ENCODE assay signal across 33 cellular contexts in genomic region chr20:47700327-47700726, GRCh38.
"Had no signal": no experiment of that assay in that cellular context is flagged by ENCODE, and none has a peak within 500 bp of the region (broad histone marks: within the 10 kb centered on the region; RNA-seq: fewer than 3 reads in every experiment).

No MANE protein-coding gene starts in this region.

- DNase-seq: activated CD4-positive, alpha-beta memory T cell treated with anti-CD3 and anti-CD28 coated beads for 36 hours; activated CD4-positive, alpha-beta T cell treated with anti-CD3 and anti-CD28 coated beads for 36 hours; activated CD4-positive, alpha-beta T cell treated with anti-CD3 and anti-CD28 coated beads, Interleukin-2, amount 10 ng/mL, durations not matched to agents 24 days and 14 days; activated CD4-positive, CD25-positive, alpha-beta regulatory T cell; activated CD4-positive, CD25-positive, alpha-beta regulatory T cell treated with anti-CD3 and anti-CD28 coated beads, Interleukin-2, amount 50 U/mL, for 72 hours; activated CD8-positive, alpha-beta memory T cell treated with anti-CD3 and anti-CD28 coated beads, Interleukin-2, amount 10 ng/mL, durations not matched to agents 7 days and 5 days; activated CD8-positive, alpha-beta memory T cell treated with anti-CD3 and anti-CD28 coated beads, Interleukin-2, amount 50 U/mL, for 4 hours; activated CD8-positive, alpha-beta T cell treated with anti-CD3 and anti-CD28 coated beads, Interleukin-2, amount 10 ng/mL, durations not matched to agents 7 days and 5 days; activated effector memory CD4-positive, alpha-beta T cell treated with anti-CD3 and anti-CD28 coated beads, Interleukin-2, amount 50 U/mL, for 16 hours; activated naive CD4-positive, alpha-beta T cell treated with anti-CD3 and anti-CD28 coated beads for 36 hours; activated naive CD8-positive, alpha-beta T cell treated with anti-CD3 and anti-CD28 coated beads for 36 hours; activated naive CD8-positive, alpha-beta T cell treated with anti-CD3 and anti-CD28 coated beads, Interleukin-2, amount 50 U/mL, for 24 hours; activated T-cell treated with anti-CD3 and anti-CD28 coated beads, Interleukin-2, amount 50 U/mL, for 1 hour; activated T-cell treated with anti-CD3 and anti-CD28 coated beads, Interleukin-2, amount 50 U/mL, for 48 hours; adrenal gland; amygdala; aorta; body of pancreas; caudate nucleus; cortex of kidney; dermis blood vessel endothelial cell; effector CD4-positive, alpha-beta T cell; effector memory CD8-positive, alpha-beta T cell; erythroblast; foreskin keratinocyte; gastrocnemius medialis; glutamatergic neuron had no signal

- H3K4me3 Mint-ChIP-seq: activated CD4-positive, alpha-beta memory T cell treated with anti-CD3 and anti-CD28 coated beads for 36 hours; activated CD4-positive, alpha-beta T cell treated with anti-CD3 and anti-CD28 coated beads for 36 hours; activated CD4-positive, alpha-beta T cell treated with anti-CD3 and anti-CD28 coated beads, Interleukin-2, amount 10 ng/mL, durations not matched to agents 24 days and 14 days; activated CD8-positive, alpha-beta memory T cell treated with anti-CD3 and anti-CD28 coated beads, Interleukin-2, amount 10 ng/mL, durations not matched to agents 7 days and 5 days; activated CD8-positive, alpha-beta T cell treated with anti-CD3 and anti-CD28 coated beads, Interleukin-2, amount 10 ng/mL, durations not matched to agents 7 days and 5 days; activated naive CD4-positive, alpha-beta T cell treated with anti-CD3 and anti-CD28 coated beads for 36 hours; activated naive CD4-positive, alpha-beta T cell treated with anti-CD3 and anti-CD28 coated beads, Interleukin-2, amount 50 U/mL, for 24 hours; activated naive CD8-positive, alpha-beta T cell treated with anti-CD3 and anti-CD28 coated beads for 36 hours; activated naive CD8-positive, alpha-beta T cell treated with anti-CD3 and anti-CD28 coated beads, Interleukin-2, amount 50 U/mL, for 24 hours; activated T-helper 1 cell treated with anti-CD3 and anti-CD28 coated beads, Interleukin-12 subunit alpha, Interleukin-12 subunit beta, Interleukin-2, Interleukin-4 antibody, amounts not matched to agents 30 ng/mL and 10 ng/mL and 1 ng/mL, durations not matched to agents 14 hours and 24 hours and 36 hours; effector memory CD8-positive, alpha-beta T cell had no signal

- FAIRE-seq: colon had no signal

- H3K27ac Mint-ChIP-seq: activated CD4-positive, alpha-beta memory T cell treated with anti-CD3 and anti-CD28 coated beads for 36 hours; activated CD4-positive, alpha-beta T cell treated with anti-CD3 and anti-CD28 coated beads for 36 hours; activated CD4-positive, alpha-beta T cell treated with anti-CD3 and anti-CD28 coated beads, Interleukin-2, amount 10 ng/mL, durations not matched to agents 24 days and 14 days; activated CD8-positive, alpha-beta memory T cell treated with anti-CD3 and anti-CD28 coated beads, Interleukin-2, amount 10 ng/mL, durations not matched to agents 7 days and 5 days; activated CD8-positive, alpha-beta T cell treated with anti-CD3 and anti-CD28 coated beads, Interleukin-2, amount 10 ng/mL, durations not matched to agents 7 days and 5 days; activated naive CD4-positive, alpha-beta T cell treated with anti-CD3 and anti-CD28 coated beads for 36 hours; activated naive CD4-positive, alpha-beta T cell treated with anti-CD3 and anti-CD28 coated beads, Interleukin-2, amount 50 U/mL, for 24 hours; activated naive CD8-positive, alpha-beta T cell treated with anti-CD3 and anti-CD28 coated beads for 36 hours; activated naive CD8-positive, alpha-beta T cell treated with anti-CD3 and anti-CD28 coated beads, Interleukin-2, amount 50 U/mL, for 24 hours; activated T-helper 1 cell treated with anti-CD3 and anti-CD28 coated beads, Interleukin-12 subunit alpha, Interleukin-12 subunit beta, Interleukin-2, Interleukin-4 antibody, amounts not matched to agents 30 ng/mL and 10 ng/mL and 1 ng/mL, durations not matched to agents 14 hours and 24 hours and 36 hours; activated T-helper 2 cell treated with anti-CD3 and anti-CD28 coated beads, Interferon-gamma antibody, Interleukin-2, Interleukin-4, amounts not matched to agents 10 μg/mL and 5 μg/mL and 100 μg/mL, durations not matched to agents 14 hours and 24 hours and 36 hours; effector memory CD8-positive, alpha-beta T cell had no signal

- H3K36me3 ChIP-seq: adrenal gland, gastrocnemius medialis had no signal

- H3K9me3 Mint-ChIP-seq: activated CD4-positive, alpha-beta T cell treated with anti-CD3 and anti-CD28 coated beads, Interleukin-2, amount 10 ng/mL, durations not matched to agents 24 days and 14 days; activated naive CD4-positive, alpha-beta T cell treated with anti-CD3 and anti-CD28 coated beads for 36 hours; activated naive CD4-positive, alpha-beta T cell treated with anti-CD3 and anti-CD28 coated beads, Interleukin-2, amount 50 U/mL, for 24 hours; activated naive CD8-positive, alpha-beta T cell treated with anti-CD3 and anti-CD28 coated beads for 36 hours; activated naive CD8-positive, alpha-beta T cell treated with anti-CD3 and anti-CD28 coated beads, Interleukin-2, amount 50 U/mL, for 24 hours; activated T-helper 1 cell treated with anti-CD3 and anti-CD28 coated beads, Interleukin-12 subunit alpha, Interleukin-12 subunit beta, Interleukin-2, Interleukin-4 antibody, amounts not matched to agents 30 ng/mL and 10 ng/mL and 1 ng/mL, durations not matched to agents 14 hours and 24 hours and 36 hours; activated T-helper 2 cell treated with anti-CD3 and anti-CD28 coated beads, Interferon-gamma antibody, Interleukin-2, Interleukin-4, amounts not matched to agents 10 μg/mL and 5 μg/mL and 100 μg/mL, durations not matched to agents 14 hours and 24 hours and 36 hours; effector memory CD8-positive, alpha-beta T cell had no signal

- H3K27ac ChIP-seq: adrenal gland, body of pancreas, esophagus muscularis mucosa, foreskin keratinocyte, gastrocnemius medialis, heart left ventricle had no signal

- H3K4me1 ChIP-seq: adrenal gland, body of pancreas, foreskin keratinocyte had no signal

- H3K9me3 ChIP-seq: adrenal gland, body of pancreas, esophagus muscularis mucosa, gastrocnemius medialis, heart left ventricle had no signal

- ATAC-seq: activated CD4-positive, alpha-beta T cell treated with anti-CD3 and anti-CD28 coated beads for 36 hours; activated CD8-positive, alpha-beta memory T cell treated with anti-CD3 and anti-CD28 coated beads, Interleukin-2, amount 10 ng/mL, durations not matched to agents 7 days and 5 days; activated CD8-positive, alpha-beta T cell treated with anti-CD3 and anti-CD28 coated beads, Interleukin-2, amount 10 ng/mL, durations not matched to agents 7 days and 5 days; activated naive CD8-positive, alpha-beta T cell treated with anti-CD3 and anti-CD28 coated beads, Interleukin-2, amount 50 U/mL, for 24 hours; body of pancreas; effector memory CD8-positive, alpha-beta T cell; foreskin keratinocyte; gastrocnemius medialis; heart left ventricle had no signal

- H3K27me3 ChIP-seq: adrenal gland, body of pancreas, esophagus muscularis mucosa, foreskin keratinocyte, gastrocnemius medialis, heart left ventricle had no signal

- H3K4me3 ChIP-seq: adrenal gland, body of pancreas, esophagus muscularis mucosa, gastrocnemius medialis, heart left ventricle had no signal

- H3K36me3 Mint-ChIP-seq: activated CD4-positive, alpha-beta memory T cell treated with anti-CD3 and anti-CD28 coated beads for 36 hours; activated CD8-positive, alpha-beta memory T cell treated with anti-CD3 and anti-CD28 coated beads, Interleukin-2, amount 10 ng/mL, durations not matched to agents 7 days and 5 days; activated naive CD4-positive, alpha-beta T cell treated with anti-CD3 and anti-CD28 coated beads, Interleukin-2, amount 50 U/mL, for 24 hours; activated naive CD8-positive, alpha-beta T cell treated with anti-CD3 and anti-CD28 coated beads for 36 hours had no signal

- H3K27me3 Mint-ChIP-seq: activated CD4-positive, alpha-beta T cell treated with anti-CD3 and anti-CD28 coated beads for 36 hours; activated naive CD4-positive, alpha-beta T cell treated with anti-CD3 and anti-CD28 coated beads, Interleukin-2, amount 50 U/mL, for 24 hours; activated naive CD8-positive, alpha-beta T cell treated with anti-CD3 and anti-CD28 coated beads for 36 hours; activated naive CD8-positive, alpha-beta T cell treated with anti-CD3 and anti-CD28 coated beads, Interleukin-2, amount 50 U/mL, for 24 hours had no signal
